ENCODE assay signal across 27 cellular contexts in the genomic region with DNA sequence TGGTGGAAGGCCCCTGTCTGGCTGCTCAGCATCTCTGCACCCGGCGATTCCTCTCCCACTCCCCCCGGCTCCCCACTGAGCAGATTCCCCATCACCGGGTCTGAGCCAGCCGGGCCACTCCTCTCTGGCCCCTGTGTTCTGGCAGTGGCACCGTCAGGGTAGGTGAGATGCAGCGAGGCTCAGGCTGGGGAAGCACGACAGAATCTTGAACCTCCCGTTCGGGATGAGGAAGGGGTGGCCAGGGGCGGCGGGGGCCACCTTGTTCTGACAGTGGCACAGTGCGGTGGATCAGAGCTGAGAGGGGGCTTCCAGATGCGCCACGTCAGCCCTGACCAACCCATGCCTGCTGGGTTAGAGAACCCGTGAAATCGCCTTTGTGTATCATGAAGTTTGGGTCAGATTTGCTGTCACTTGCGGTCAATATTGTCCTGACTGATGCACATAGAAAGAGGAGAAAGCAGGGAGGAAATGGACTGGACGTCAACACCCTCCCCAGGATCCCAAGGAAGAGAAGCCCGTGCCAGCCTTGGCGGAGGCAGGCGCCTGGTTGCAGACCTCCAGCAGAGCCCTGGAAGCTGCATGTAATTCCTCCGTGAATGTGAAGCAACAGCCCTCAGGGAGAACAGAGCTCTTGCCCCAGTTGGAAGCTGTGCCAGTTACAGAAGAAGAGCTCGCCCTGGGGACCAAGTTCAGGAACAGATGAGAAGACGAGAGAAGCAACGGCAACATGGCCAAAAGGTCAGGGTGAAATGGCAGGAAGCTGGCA.
"Had no signal": no experiment of that assay in that cellular context is flagged by ENCODE, and none has a peak within 500 bp of the region (broad histone marks: within the 10 kb centered on the region; RNA-seq: fewer than 3 reads in every experiment).

No MANE protein-coding gene starts in this region.

- H3K27me3 Mint-ChIP-seq: activated naive CD8-positive, alpha-beta T cell had no signal

- H3K9me3 Mint-ChIP-seq: activated T-helper 1 cell treated with anti-CD3 and anti-CD28 coated beads, Interleukin-12 subunit alpha, Interleukin-12 subunit beta, Interleukin-2, Interleukin-4 antibody, amounts not matched to agents 30 ng/mL and 10 ng/mL and 1 ng/mL, durations not matched to agents 14 hours and 24 hours and 36 hours had no signal

- H3K36me3 Mint-ChIP-seq: activated naive CD8-positive, alpha-beta T cell had no signal

- H3K27me3 ChIP-seq: brain microvascular endothelial cell had no signal

- H3K27ac Mint-ChIP-seq: activated CD8-positive, alpha-beta T cell treated with anti-CD3 and anti-CD28 coated beads, Interleukin-2, amount 10 ng/mL, durations not matched to agents 7 days and 5 days; activated naive CD8-positive, alpha-beta T cell; activated T-helper 1 cell treated with anti-CD3 and anti-CD28 coated beads, Interleukin-12 subunit alpha, Interleukin-12 subunit beta, Interleukin-2, Interleukin-4 antibody, amounts not matched to agents 30 ng/mL and 10 ng/mL and 1 ng/mL, durations not matched to agents 14 hours and 24 hours and 36 hours; T-helper 17 cell; WTC11 had no signal

- H3K4me3 Mint-ChIP-seq: activated CD8-positive, alpha-beta T cell treated with anti-CD3 and anti-CD28 coated beads, Interleukin-2, amount 10 ng/mL, durations not matched to agents 7 days and 5 days; activated naive CD8-positive, alpha-beta T cell; activated T-helper 1 cell treated with anti-CD3 and anti-CD28 coated beads, Interleukin-12 subunit alpha, Interleukin-12 subunit beta, Interleukin-2, Interleukin-4 antibody, amounts not matched to agents 30 ng/mL and 10 ng/mL and 1 ng/mL, durations not matched to agents 14 hours and 24 hours and 36 hours; T-helper 17 cell; WTC11 had no signal

- H3K9me3 ChIP-seq: MG63 had no signal

- DNase-seq: activated CD4-positive, alpha-beta T cell treated with anti-CD3 and anti-CD28 coated beads for 48 hours; activated CD4-positive, alpha-beta T cell treated with anti-CD3 and anti-CD28 coated beads, Interleukin-2, amount 50 U/mL, for 4 hours; activated CD4-positive, CD25-positive, alpha-beta regulatory T cell treated with anti-CD3 and anti-CD28 coated beads, Interleukin-2, amount 50 U/mL, for 72 hours; activated CD8-positive, alpha-beta memory T cell treated with anti-CD3 and anti-CD28 coated beads, Interleukin-2, amount 50 U/mL, for 48 hours; activated CD8-positive, alpha-beta T cell treated with anti-CD3 and anti-CD28 coated beads, Interleukin-2, amount 10 ng/mL, durations not matched to agents 7 days and 5 days; activated effector memory CD4-positive, alpha-beta T cell treated with anti-CD3 and anti-CD28 coated beads, Interleukin-2, amount 50 U/mL, for 16 hours; activated naive CD4-positive, alpha-beta T cell treated with Interleukin-2 at 50 U/mL for 16 hours; activated T-cell treated with anti-CD3 and anti-CD28 coated beads, Interleukin-2, amount 50 U/mL, for 1 hour; brain microvascular endothelial cell; MG63; MV-4-11; NCI-H1092 treated with DMSO at 0.1 percent for 48 hours; NCI-H1417 treated with DMSO at 0.1 percent for 48 hours; NCI-H1694; NCI-H2029; NCI-H2107; NCI-H2171 treated with DMSO at 0.1 percent for 48 hours; NCI-H226; NCI-H526; NCI-H82; RPMI8226; T-helper 17 cell; T-helper 9 cell had no signal

- H3K4me3 ChIP-seq: MG63 had no signal

- H3K4me1 Mint-ChIP-seq: WTC11 had no signal

- H3K36me3 ChIP-seq: brain microvascular endothelial cell, MG63 had no signal

- H3K27ac ChIP-seq: brain microvascular endothelial cell had no signal

- ATAC-seq: activated CD8-positive, alpha-beta T cell treated with anti-CD3 and anti-CD28 coated beads, Interleukin-2, amount 10 ng/mL, durations not matched to agents 7 days and 5 days; Right ventricle myocardium inferior; T-helper 17 cell; WTC11 had no signal
